ENCODE assay signal across 34 cellular contexts in genomic region chr7:13286916-13287315, GRCh38.
"Had no signal": no experiment of that assay in that cellular context is flagged by ENCODE, and none has a peak within 500 bp of the region (broad histone marks: within the 10 kb centered on the region; RNA-seq: fewer than 3 reads in every experiment).

No MANE protein-coding gene starts in this region.

- H3K36me3 ChIP-seq: cardiac muscle cell, MG63, WERI-Rb-1 had no signal

- H3K4me3 Mint-ChIP-seq: activated CD8-positive, alpha-beta T cell treated with anti-CD3 and anti-CD28 coated beads for 36 hours; activated naive CD8-positive, alpha-beta T cell treated with anti-CD3 and anti-CD28 coated beads for 36 hours; activated T-cell treated with anti-CD3 and anti-CD28 coated beads, Interleukin-2, amount 50 U/mL, for 72 hours; activated T-helper 17 cell treated with anti-CD3 and anti-CD28 coated beads, Interleukin-2, amount 50 U/mL, for 72 hours; central memory CD8-positive, alpha-beta T cell had no signal

- H3K4me3 ChIP-seq: cardiac muscle cell, MG63, PC-9 had no signal

- H3K27me3 Mint-ChIP-seq: central memory CD8-positive, alpha-beta T cell had no signal

- ATAC-seq: activated CD8-positive, alpha-beta T cell treated with anti-CD3 and anti-CD28 coated beads for 36 hours; activated T-cell treated with anti-CD3 and anti-CD28 coated beads, Interleukin-2, amount 50 U/mL, for 72 hours; activated T-helper 17 cell treated with anti-CD3 and anti-CD28 coated beads, Interleukin-2, amount 50 U/mL, for 72 hours; Right ventricle myocardium inferior had no signal

- DNase-seq: activated CD4-positive, alpha-beta T cell treated with anti-CD3 and anti-CD28 coated beads for 1 hour; activated CD4-positive, alpha-beta T cell treated with anti-CD3 and anti-CD28 coated beads for 48 hours; activated CD4-positive, CD25-positive, alpha-beta regulatory T cell; activated CD8-positive, alpha-beta T cell treated with anti-CD3 and anti-CD28 coated beads for 36 hours; activated effector memory CD4-positive, alpha-beta T cell treated with anti-CD3 and anti-CD28 coated beads, Interleukin-2, amount 50 U/mL, for 16 hours; activated naive CD4-positive, alpha-beta T cell; activated naive CD4-positive, alpha-beta T cell treated with anti-CD3 and anti-CD28 coated beads, Interleukin-2, amount 50 U/mL, for 16 hours; activated naive CD8-positive, alpha-beta T cell treated with anti-CD3 and anti-CD28 coated beads for 36 hours; activated T-cell treated with anti-CD3 and anti-CD28 coated beads, Interleukin-2, amount 50 U/mL, for 1 hour; activated T-cell treated with anti-CD3 and anti-CD28 coated beads, Interleukin-2, amount 50 U/mL, for 72 hours; amniotic stem cell; aorta; Kasumi-1; KBM-7; MG63; NCI-H1048; NCI-H1105 treated with DMSO at 0.1 percent for 48 hours; NCI-H1436; NCI-H1694; NCI-H1930; NCI-H2081 treated with DMSO at 0.1 percent for 48 hours; NCI-H226; NCI-H446 treated with DMSO at 0.1 percent for 48 hours; NCI-H524; NCI-H69; PC-9; SIG-M5; T1000; WERI-Rb-1 had no signal

- H3K27me3 ChIP-seq: cardiac muscle cell, MG63 had no signal

- H3K27ac ChIP-seq: cardiac muscle cell, PC-9, RWPE1, WERI-Rb-1 had no signal

- H3K4me2 ChIP-seq: PC-9 had no signal

- H3K9me3 Mint-ChIP-seq: activated CD8-positive, alpha-beta T cell treated with anti-CD3 and anti-CD28 coated beads for 36 hours; activated naive CD8-positive, alpha-beta T cell treated with anti-CD3 and anti-CD28 coated beads for 36 hours; activated T-cell treated with anti-CD3 and anti-CD28 coated beads, Interleukin-2, amount 50 U/mL, for 72 hours; activated T-helper 17 cell treated with anti-CD3 and anti-CD28 coated beads, Interleukin-2, amount 50 U/mL, for 72 hours; central memory CD8-positive, alpha-beta T cell had no signal

- H3K4me1 Mint-ChIP-seq: activated naive CD8-positive, alpha-beta T cell treated with anti-CD3 and anti-CD28 coated beads for 36 hours; activated T-helper 17 cell treated with anti-CD3 and anti-CD28 coated beads, Interleukin-2, amount 50 U/mL, for 72 hours; central memory CD8-positive, alpha-beta T cell had no signal

- H3K9me3 ChIP-seq: MG63 had no signal

- H3K27ac Mint-ChIP-seq: activated CD8-positive, alpha-beta T cell treated with anti-CD3 and anti-CD28 coated beads for 36 hours; activated naive CD8-positive, alpha-beta T cell treated with anti-CD3 and anti-CD28 coated beads for 36 hours; activated T-cell treated with anti-CD3 and anti-CD28 coated beads, Interleukin-2, amount 50 U/mL, for 72 hours; activated T-helper 17 cell treated with anti-CD3 and anti-CD28 coated beads, Interleukin-2, amount 50 U/mL, for 72 hours had no signal

- H2AFZ ChIP-seq: PC-9 had no signal

- H3K36me3 Mint-ChIP-seq: activated naive CD8-positive, alpha-beta T cell treated with anti-CD3 and anti-CD28 coated beads for 36 hours had no signal
